ENCODE assay signal across 8 cellular contexts in the genomic region with DNA sequence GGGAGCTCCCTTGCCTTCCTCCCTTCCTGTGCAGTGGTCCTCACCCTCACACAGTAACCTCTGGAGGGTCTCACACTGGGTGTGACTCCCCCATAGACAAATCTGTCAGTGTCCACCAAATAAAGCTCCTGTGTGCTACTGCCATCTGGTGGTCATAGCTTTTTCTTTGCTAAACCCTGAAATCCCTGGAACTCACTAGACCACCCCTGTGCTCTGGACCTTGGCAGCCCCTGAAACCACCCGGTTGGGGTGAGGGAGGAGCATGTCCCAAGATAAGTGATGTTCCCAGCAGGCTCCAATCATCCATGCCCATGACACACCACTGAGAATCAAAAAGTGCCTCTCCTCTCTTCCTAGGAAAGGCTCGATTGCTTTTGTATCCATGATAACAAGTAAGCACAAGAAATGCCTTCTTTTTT. TPM values are rescaled to one million over a fixed set of nuclear protein-coding genes. Genes with fewer than 3 reads are reported as not detected.
DNase-seq lines count a peak whose midpoint lies in the region; ATAC-seq, FAIRE-seq and TF ChIP-seq lines count a peak whose summit lies in the region.

No MANE protein-coding gene starts in this region.

- DNase-seq in AG10803 (ENCODE audit: low read depth) (peak; percentile 36), GM19239 (ENCODE audit: insufficient read length, low spot score) (no peak), NCI-H446 treated with DMSO at 0.1 percent for 48 hours (lab: John Stamatoyannopoulos, UW) (peak; percentile 26), naive B cell (peak; percentile 56), GM19240 (ENCODE audit: insufficient read length, low spot score) (no peak)
- peak; percentile 63 for DNase-seq in activated CD8-positive, alpha-beta memory T cell treated with anti-CD3 and anti-CD28 coated beads, Interleukin-2, amount 10 ng/mL, durations not matched to agents 7 days and 5 days

- no peaks in the 10 kb centered on the region for H3K27me3 Mint-ChIP-seq in activated CD8-positive, alpha-beta memory T cell treated with anti-CD3 and anti-CD28 coated beads, Interleukin-2, amount 10 ng/mL, durations not matched to agents 7 days and 5 days
- no peaks in the 10 kb centered on the region for H3K27me3 Mint-ChIP-seq in naive B cell

- ATAC-seq in activated CD8-positive, alpha-beta memory T cell treated with anti-CD3 and anti-CD28 coated beads, Interleukin-2, amount 10 ng/mL, durations not matched to agents 7 days and 5 days = peak; percentile 52
- ATAC-seq in esophagus mucosa = peak; percentile 49
- peak; percentile 67 to 73 for ATAC-seq in naive B cell (ENCODE audit: low read depth in 2 of 2)
- no peak for ATAC-seq in GM19452 (IDR thresholded peaks at IDR 0.05; ENCODE audit: unreplicated experiment)

- H3K9me3 Mint-ChIP-seq in activated CD8-positive, alpha-beta memory T cell treated with anti-CD3 and anti-CD28 coated beads, Interleukin-2, amount 10 ng/mL, durations not matched to agents 7 days and 5 days (ENCODE audit: low read depth) = no peaks in the 10 kb centered on the region
- no peaks in the 10 kb centered on the region for H3K9me3 Mint-ChIP-seq in naive B cell

- peak; percentile 87 for FAIRE-seq in GM19239 (lab: Jason Lieb, UNC)

- CTCF ChIA-PET in activated CD8-positive, alpha-beta memory T cell treated with anti-CD3 and anti-CD28 coated beads, Interleukin-2, amount 10 ng/mL, durations not matched to agents 7 days and 5 days (lab: Charles Lee) = interaction anchor here (0.7 to 6.3 kb wide), 54 partner anchors 12 to 366 kb away, joined by 3 to 124 read pairs (median 4); a partner anchor contains a TSS

- TF ChIP-seq CTCF in AG10803 (conservative IDR thresholded peaks at IDR 0.05; ENCODE audit: low read length) = peak; percentile 88

- no peaks in the 10 kb centered on the region for H3K4me1 Mint-ChIP-seq in activated CD8-positive, alpha-beta memory T cell treated with anti-CD3 and anti-CD28 coated beads, Interleukin-2, amount 10 ng/mL, durations not matched to agents 7 days and 5 days
- peaks cover 4 to 7% (median 6%) of the 10 kb centered on the region in 3 donors for H3K4me1 Mint-ChIP-seq in naive B cell

- H3K4me3 Mint-ChIP-seq in activated CD8-positive, alpha-beta memory T cell treated with anti-CD3 and anti-CD28 coated beads, Interleukin-2, amount 10 ng/mL, durations not matched to agents 7 days and 5 days = no peak overlapping the region
- H3K4me3 Mint-ChIP-seq in naive B cell = peak overlapping the region in 1 of 8 donors; percentile 1

- no peak overlapping the region for H3K4me3 ChIP-seq in AG10803 (ENCODE audit: low read length)

- no peak overlapping the region for H3K27ac Mint-ChIP-seq in activated CD8-positive, alpha-beta memory T cell treated with anti-CD3 and anti-CD28 coated beads, Interleukin-2, amount 10 ng/mL, durations not matched to agents 7 days and 5 days
- peak overlapping the region in 2 of 6 donors; percentile 71 to 92 for H3K27ac Mint-ChIP-seq in naive B cell

- no peaks in the 10 kb centered on the region for H3K36me3 Mint-ChIP-seq in activated CD8-positive, alpha-beta memory T cell treated with anti-CD3 and anti-CD28 coated beads, Interleukin-2, amount 10 ng/mL, durations not matched to agents 7 days and 5 days
- H3K36me3 Mint-ChIP-seq in naive B cell = no peaks in the 10 kb centered on the region

RNA-seq across cellular contexts. Expression of a gene that starts 6.5 kb away (rescaled TPM):
- total RNA-seq in activated CD8-positive, alpha-beta memory T cell treated with anti-CD3 and anti-CD28 coated beads, Interleukin-2, amount 10 ng/mL, durations not matched to agents 7 days and 5 days = under 1 TPM; 0.38 to 0.59 TPM
- 0.40 TPM for total RNA-seq in esophagus mucosa
- polyA plus RNA-seq in naive B cell (ENCODE audit: low read depth in 6 of 6) = 1 to 10 TPM in 4 of 6 donors, under 1 TPM in 1, not detected in 1; 1.00 to 3.3 (median 1.4) TPM

RNA-seq across cellular contexts. Expression of a gene that starts 25.7 kb away (rescaled TPM):
- 1 to 10 TPM; 2.2 to 5.6 TPM for total RNA-seq in activated CD8-positive, alpha-beta memory T cell treated with anti-CD3 and anti-CD28 coated beads, Interleukin-2, amount 10 ng/mL, durations not matched to agents 7 days and 5 days
- total RNA-seq in esophagus mucosa = 8.1 TPM
- polyA plus RNA-seq in naive B cell (ENCODE audit: low read depth in 6 of 6) = 10 to 100 TPM in 1 of 6 donors, 1 to 10 TPM in 5; 4.4 to 15.3 (median 8.7) TPM

RNA-seq across cellular contexts. Expression of a gene that starts 29.5 kb away (rescaled TPM):
- total RNA-seq in activated CD8-positive, alpha-beta memory T cell treated with anti-CD3 and anti-CD28 coated beads, Interleukin-2, amount 10 ng/mL, durations not matched to agents 7 days and 5 days = 10 to 100 TPM; 32.1 to 89.7 TPM
- 30.0 TPM for total RNA-seq in esophagus mucosa
- 100 to 1,000 TPM in 5 of 6 donors, 10 to 100 TPM in 1; 98.9 to 436 (median 172) TPM for polyA plus RNA-seq in naive B cell (ENCODE audit: low read depth in 6 of 6)

RNA-seq across cellular contexts. Expression of a gene that starts 31.9 kb away (rescaled TPM):
- 10 to 100 TPM; 46.7 to 54.6 TPM for total RNA-seq in activated CD8-positive, alpha-beta memory T cell treated with anti-CD3 and anti-CD28 coated beads, Interleukin-2, amount 10 ng/mL, durations not matched to agents 7 days and 5 days
- 31.0 TPM for total RNA-seq in esophagus mucosa
- 10 to 100 TPM; 16.3 to 29.5 (median 22.2) TPM for polyA plus RNA-seq in naive B cell (ENCODE audit: low read depth in 6 of 6)

RNA-seq across cellular contexts. Expression of a gene that starts 55.8 kb away (rescaled TPM):
- total RNA-seq in activated CD8-positive, alpha-beta memory T cell treated with anti-CD3 and anti-CD28 coated beads, Interleukin-2, amount 10 ng/mL, durations not matched to agents 7 days and 5 days = under 1 TPM in 1 of 2 experiments, not detected in 1; 0.47 TPM
- 0.24 TPM for total RNA-seq in esophagus mucosa
- not detected for polyA plus RNA-seq in naive B cell (ENCODE audit: low read depth in 6 of 6)

Comparison
In these comparisons a context has a peak if more than half of its experiments do, and no peak if none do; other contexts are left out.
1. DNase-seq: peak in AG10803 (single experiment), NCI-H446 treated with DMSO at 0.1 percent for 48 hours (single experiment), activated CD8-positive, alpha-beta memory T cell treated with anti-CD3 and anti-CD28 coated beads, Interleukin-2, amount 10 ng/mL, durations not matched to agents 7 days and 5 days (single experiment) and naive B cell (single experiment); none in GM19239 (single experiment) and GM19240 (single experiment).